9 cellular contexts compared by ENCODE assay signal in the genomic region with DNA sequence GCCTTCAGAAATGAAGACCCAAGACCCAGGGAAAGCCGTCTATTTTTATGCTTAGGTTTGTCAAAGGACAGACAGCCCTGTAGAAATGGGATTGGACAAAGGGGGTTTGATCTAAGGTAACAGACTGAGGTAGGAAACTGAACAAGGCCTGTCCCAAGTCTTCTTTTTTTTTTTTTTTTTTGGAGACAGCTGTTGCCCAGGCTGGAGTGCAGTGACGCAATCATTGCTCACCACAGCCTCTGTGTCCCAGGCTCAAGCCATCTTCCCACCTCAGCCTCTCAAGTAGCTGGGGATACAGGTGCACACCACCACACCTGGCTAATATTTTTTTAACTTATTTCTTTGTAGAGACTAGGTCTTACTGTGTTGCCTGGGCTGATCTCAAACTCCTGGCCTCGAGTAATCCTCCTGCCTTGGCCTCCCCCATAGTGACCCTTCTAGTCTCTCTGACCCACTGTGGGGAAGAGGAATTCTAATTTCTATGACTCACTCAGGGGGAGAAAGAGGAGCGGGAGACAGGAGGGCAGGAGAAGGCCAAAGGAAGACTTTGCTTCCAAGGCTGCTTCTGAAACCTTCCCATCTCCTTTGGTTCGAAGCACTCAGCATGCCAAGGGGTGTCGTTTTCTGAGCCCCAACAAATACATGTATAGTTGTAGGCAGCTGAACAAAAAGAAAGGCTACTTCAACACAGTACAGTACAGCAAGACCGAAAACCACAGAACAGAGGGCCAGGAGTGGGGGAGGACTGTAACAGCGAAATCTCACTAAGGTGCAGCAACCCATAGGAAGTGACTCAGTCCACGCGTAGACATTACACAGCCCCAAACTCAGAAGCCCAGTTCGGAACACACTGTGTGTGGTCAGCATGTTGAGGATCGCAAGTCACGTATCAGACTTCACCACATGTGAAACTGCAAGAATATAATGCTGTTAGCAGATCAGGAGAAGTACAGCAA. TPM values are rescaled to one million over a fixed set of nuclear protein-coding genes. Genes with fewer than 3 reads are reported as not detected.
A peak's percentile ranks its signal among the peaks of the same experiment; 100 is the strongest.
DNase-seq lines count a peak whose midpoint lies in the region; ATAC-seq and TF ChIP-seq lines count a peak whose summit lies in the region.
"Had no signal": no experiment of that assay in that cellular context is flagged by ENCODE, and none has a peak within 500 bp of the region (broad histone marks: within the 10 kb centered on the region; RNA-seq: fewer than 3 reads in every experiment).

No MANE protein-coding gene starts in this region.

- peaks cover 0 to 84% (median 0%) of the 10 kb centered on the region in 4 donors for H3K27me3 ChIP-seq in esophagus squamous epithelium
- H3K27me3 ChIP-seq: body of pancreas had no signal

- peak overlapping the region; percentile 65 for H3K4me3 Mint-ChIP-seq in T-helper 1 cell treated with Interleukin-12 subunit alpha and Interleukin-12 subunit beta and Interleukin-4 antibody, amounts not matched to agents 30 μg/mL and 1 μg/mL, for 36 hours

- H3K27ac Mint-ChIP-seq in T-helper 1 cell treated with Interleukin-12 subunit alpha and Interleukin-12 subunit beta and Interleukin-4 antibody, amounts not matched to agents 30 μg/mL and 1 μg/mL, for 36 hours, result peak overlapping the region; percentile 82

- 63 to 76% methylated on average over 12 to 13 of the region's 13 CpGs for WGBS in esophagus squamous epithelium, 2 donors

- H3K4me1 Mint-ChIP-seq in T-helper 1 cell treated with Interleukin-12 subunit alpha and Interleukin-12 subunit beta and Interleukin-4 antibody, amounts not matched to agents 30 μg/mL and 1 μg/mL, for 36 hours (ENCODE audit: low read depth), result peaks cover 54% of the 10 kb centered on the region

- peaks cover 81% of the 10 kb centered on the region for H3K36me3 Mint-ChIP-seq in T-helper 1 cell treated with Interleukin-12 subunit alpha and Interleukin-12 subunit beta and Interleukin-4 antibody, amounts not matched to agents 30 μg/mL and 1 μg/mL, for 36 hours (ENCODE audit: low read depth)

- ATAC-seq in GM18873 (IDR thresholded peaks at IDR 0.05; ENCODE audit: low FRiP score, unreplicated experiment) (peak; percentile 62), HG03066 (IDR thresholded peaks at IDR 0.05; ENCODE audit: low read depth, unreplicated experiment) (peak; percentile 91)
- ATAC-seq: body of pancreas had no signal

- TF ChIP-seq POLR2A in esophagus squamous epithelium (IDR thresholded peaks at IDR 0.05), result no peak

- no peak for TF ChIP-seq CTCF in esophagus squamous epithelium (IDR thresholded peaks at IDR 0.05)

- no peaks in the 10 kb centered on the region for H3K36me3 ChIP-seq in esophagus squamous epithelium

- DNase-seq in astrocyte of the hippocampus (ENCODE audit: low read depth, low spot score) (peak; percentile 78), smooth muscle cell of the brain vasculature (ENCODE audit: low read depth, low spot score) (peak; percentile 40), cerebellum (ENCODE audit: low spot score) (no peak), retina (no peak), esophagus squamous epithelium (lab: John Stamatoyannopoulos, UW) (no peak)

- H3K9me3 ChIP-seq in esophagus squamous epithelium, result no peaks in the 10 kb centered on the region
- H3K9me3 ChIP-seq: body of pancreas had no signal

- H3K27me3 Mint-ChIP-seq in T-helper 1 cell treated with Interleukin-12 subunit alpha and Interleukin-12 subunit beta and Interleukin-4 antibody, amounts not matched to agents 30 μg/mL and 1 μg/mL, for 36 hours (ENCODE audit: low read depth), result no peaks in the 10 kb centered on the region

- no peaks in the 10 kb centered on the region for H3K9me3 Mint-ChIP-seq in T-helper 1 cell treated with Interleukin-12 subunit alpha and Interleukin-12 subunit beta and Interleukin-4 antibody, amounts not matched to agents 30 μg/mL and 1 μg/mL, for 36 hours

- H3K4me1 ChIP-seq in esophagus squamous epithelium, result peaks cover 0 to 17% (median 7%) of the 10 kb centered on the region in 3 donors
- H3K4me1 ChIP-seq: body of pancreas had no signal

- peak overlapping the region in 1 of 4 donors; percentile 48 for H3K27ac ChIP-seq in esophagus squamous epithelium

- no peak overlapping the region for H3K4me3 ChIP-seq in esophagus squamous epithelium
- H3K4me3 ChIP-seq: body of pancreas had no signal

- intact Hi-C loops in esophagus squamous epithelium (cut with DNase I), result no loop called here

RNA-seq across cellular contexts. Expression of a gene that starts 0.9 kb away (rescaled TPM):
- total RNA-seq in cerebellum, result not detected
- total RNA-seq in esophagus squamous epithelium, result not detected
- total RNA-seq: body of pancreas had no signal

RNA-seq across cellular contexts. Expression of a gene that starts 33.7 kb away (rescaled TPM):
- total RNA-seq in cerebellum (0.36 TPM), esophagus squamous epithelium (10 to 100 TPM; 25.5 to 39.2 (median 29.6) TPM)

Comparison
In these comparisons a context has a peak if more than half of its experiments do, and no peak if none do; other contexts are left out.
1. DNase-seq: peak in astrocyte of the hippocampus (single experiment) and smooth muscle cell of the brain vasculature (single experiment); none in cerebellum (single experiment), retina (single experiment) and esophagus squamous epithelium (single experiment).
2. RNA of a gene that starts 33.7 kb away (total RNA-seq): 25.5 to 39.2 TPM in esophagus squamous epithelium; 0.36 TPM in cerebellum (single experiment); every median in the first group is over 10 times any median in the second.